Comparison of ENCODE assay signal across 33 cellular contexts in genomic region chr16:1540556-1540855, GRCh38. TPM values are rescaled to one million over a fixed set of nuclear protein-coding genes. Genes with fewer than 3 reads are reported as not detected.
DNase-seq lines count a peak whose midpoint lies in the region; ATAC-seq and TF ChIP-seq lines count a peak whose summit lies in the region.
"Had no signal": no experiment of that assay in that cellular context is flagged by ENCODE, and none has a peak within 500 bp of the region (broad histone marks: within the 10 kb centered on the region; RNA-seq: fewer than 3 reads in every experiment).

No MANE protein-coding gene starts in this region.

- no peak for TF ChIP-seq CTCF in CD8-positive, alpha-beta T cell (IDR thresholded peaks at IDR 0.05)
- no peak for TF ChIP-seq CTCF in activated CD8-positive, alpha-beta T cell treated with anti-CD3 and anti-CD28 coated beads for 36 hours (IDR thresholded peaks at IDR 0.05)

- H3K27ac ChIP-seq in CD8-positive, alpha-beta T cell (ENCODE audit: low read depth, low read length) = no peak overlapping the region
- H3K27ac ChIP-seq in naive thymus-derived CD4-positive, alpha-beta T cell (ENCODE audit: low read depth, low read length) = no peak overlapping the region
- H3K27ac ChIP-seq: cardiac muscle cell, colonic mucosa, GM23248, neural progenitor cell, thoracic aorta had no signal

- no peak for DNase-seq in activated naive CD4-positive, alpha-beta T cell treated with anti-CD3 and anti-CD28 coated beads, Interleukin-2, amount 50 U/mL, for 72 hours (ENCODE audit: low spot score in 2 of 2)
- no peak for DNase-seq in activated naive CD4-positive, alpha-beta T cell treated with anti-CD3 and anti-CD28 coated beads, Interleukin-2, amount 50 U/mL, for 16 hours
- DNase-seq in CD8-positive, alpha-beta T cell = no peak
- no peak for DNase-seq in activated CD8-positive, alpha-beta T cell treated with anti-CD3 and anti-CD28 coated beads for 36 hours
- no peak for DNase-seq in naive thymus-derived CD4-positive, alpha-beta T cell
- DNase-seq in UCSD-AML1 (lab: John Stamatoyannopoulos, UW; ENCODE audit: unreplicated experiment) (no peak), medulla oblongata (ENCODE audit: extremely low spot score) (no peak)
- DNase-seq: activated CD4-positive, alpha-beta T cell treated with anti-CD3 and anti-CD28 coated beads, Interleukin-2, amount 50 U/mL, for 4 hours; activated naive CD4-positive, alpha-beta T cell treated with anti-CD3 and anti-CD28 coated beads for 36 hours; activated T-cell treated with anti-CD3 and anti-CD28 coated beads for 4 hours; C1 segment of cervical spinal cord; Calu3; colonic mucosa; DND-41; effector CD4-positive, alpha-beta T cell; GF-D8; GM23248; immature natural killer cell; Karpas-422; mesenchymal stem cell; NCI-H1417; NCI-H2107; NCI-H446 treated with DMSO at 0.1 percent for 48 hours; NCI-H774; stimulated activated naive CD4-positive, alpha-beta T cell treated with Interleukin-2 at 50 U/mL for 16 hours; T1000 had no signal

- POLR2A ChIA-PET in CD8-positive, alpha-beta T cell (lab: Charles Lee) = no interaction called here
- POLR2A ChIA-PET in activated CD8-positive, alpha-beta T cell treated with anti-CD3 and anti-CD28 coated beads for 36 hours (lab: Charles Lee) = interaction anchor here (1.2 kb wide), 1 partner anchor 15 kb away, joined by 3 read pairs; no protein-coding TSS in a partner anchor
- POLR2A ChIA-PET in naive thymus-derived CD4-positive, alpha-beta T cell (lab: Charles Lee) = no interaction called here

- peaks cover 45% of the 10 kb centered on the region for H3K36me3 ChIP-seq in CD8-positive, alpha-beta T cell (ENCODE audit: insufficient read depth, low read length)
- peaks cover 0 to 84% (median 17%) of the 10 kb centered on the region in 3 experiments for H3K36me3 ChIP-seq in naive thymus-derived CD4-positive, alpha-beta T cell (ENCODE audit: control insufficient read depth in 2 of 3, insufficient read depth in 3 of 3, low read length in 3 of 3)
- H3K36me3 ChIP-seq: cardiac muscle cell, colonic mucosa, neural progenitor cell had no signal

- intact Hi-C loops in CD8-positive, alpha-beta T cell (cut with DNase I, micrococcal nuclease) = no loop called here
- intact Hi-C loops in activated CD8-positive, alpha-beta T cell treated with anti-CD3 and anti-CD28 coated beads for 36 hours (cut with micrococcal nuclease) = loop anchor here (5.0 kb wide), 1 partner anchor 118 kb away; the partner anchor contains the start of gene UQCC4
- intact Hi-C loops in naive thymus-derived CD4-positive, alpha-beta T cell (cut with micrococcal nuclease) = no loop called here

- H3K27me3 ChIP-seq in CD8-positive, alpha-beta T cell (ENCODE audit: insufficient read depth, low read length) = no peaks in the 10 kb centered on the region
- no peaks in the 10 kb centered on the region for H3K27me3 ChIP-seq in naive thymus-derived CD4-positive, alpha-beta T cell (ENCODE audit: control insufficient read depth in 2 of 2, insufficient read depth in 2 of 2, low read length in 2 of 2)
- H3K27me3 ChIP-seq: ascending aorta, cardiac muscle cell, colonic mucosa, neural progenitor cell had no signal

- no peak overlapping the region for H3K4me3 ChIP-seq in CD8-positive, alpha-beta T cell (ENCODE audit: low read depth, low read length)
- H3K4me3 ChIP-seq in naive thymus-derived CD4-positive, alpha-beta T cell (ENCODE audit: low read length) = no peak overlapping the region
- H3K4me3 ChIP-seq: ascending aorta, cardiac muscle cell, colonic mucosa, GM23248, neural progenitor cell, smooth muscle cell, thoracic aorta had no signal

- H3K9me3 ChIP-seq in CD8-positive, alpha-beta T cell (ENCODE audit: low read length) = no peaks in the 10 kb centered on the region
- no peaks in the 10 kb centered on the region for H3K9me3 ChIP-seq in naive thymus-derived CD4-positive, alpha-beta T cell (ENCODE audit: control insufficient read depth in 2 of 3, low read length in 3 of 3)
- H3K9me3 ChIP-seq: ascending aorta, colonic mucosa, thoracic aorta had no signal

- H3K27me3 Mint-ChIP-seq in CD8-positive, alpha-beta T cell (ENCODE audit: low read depth) = no peaks in the 10 kb centered on the region
- H3K27me3 Mint-ChIP-seq in activated CD8-positive, alpha-beta T cell treated with anti-CD3 and anti-CD28 coated beads for 36 hours = no peaks in the 10 kb centered on the region
- no peaks in the 10 kb centered on the region for H3K27me3 Mint-ChIP-seq in naive thymus-derived CD4-positive, alpha-beta T cell

- peaks cover 93% of the 10 kb centered on the region for H3K4me1 ChIP-seq in CD8-positive, alpha-beta T cell (ENCODE audit: insufficient read depth, low read length)
- H3K4me1 ChIP-seq in naive thymus-derived CD4-positive, alpha-beta T cell (ENCODE audit: control insufficient read depth in 2 of 2, insufficient read depth in 2 of 2, low read length in 2 of 2) = peaks cover 35 to 71% of the 10 kb centered on the region in 2 donors
- H3K4me1 ChIP-seq: neural progenitor cell had no signal

- peaks cover 25 to 26% of the 10 kb centered on the region in 2 donors for H3K36me3 Mint-ChIP-seq in activated naive CD4-positive, alpha-beta T cell treated with anti-CD3 and anti-CD28 coated beads, Interleukin-2, amount 50 U/mL, for 72 hours
- H3K36me3 Mint-ChIP-seq in CD8-positive, alpha-beta T cell = peaks cover 77% of the 10 kb centered on the region
- peaks cover 54% of the 10 kb centered on the region for H3K36me3 Mint-ChIP-seq in activated CD8-positive, alpha-beta T cell treated with anti-CD3 and anti-CD28 coated beads for 36 hours (ENCODE audit: low read depth)
- H3K36me3 Mint-ChIP-seq in naive thymus-derived CD4-positive, alpha-beta T cell = peaks cover 4 to 29% (median 24%) of the 10 kb centered on the region in 5 donors
- H3K36me3 Mint-ChIP-seq: immature natural killer cell had no signal

- no peak for ATAC-seq in activated naive CD4-positive, alpha-beta T cell treated with anti-CD3 and anti-CD28 coated beads, Interleukin-2, amount 50 U/mL, for 72 hours
- no peak for ATAC-seq in CD8-positive, alpha-beta T cell
- ATAC-seq in activated CD8-positive, alpha-beta T cell treated with anti-CD3 and anti-CD28 coated beads for 36 hours = no peak
- ATAC-seq in naive thymus-derived CD4-positive, alpha-beta T cell = no peak
- ATAC-seq in GM21529 (IDR thresholded peaks at IDR 0.05; ENCODE audit: unreplicated experiment) = no peak

- no peak overlapping the region for H3K4me3 Mint-ChIP-seq in CD8-positive, alpha-beta T cell
- no peak overlapping the region for H3K4me3 Mint-ChIP-seq in activated CD8-positive, alpha-beta T cell treated with anti-CD3 and anti-CD28 coated beads for 36 hours
- peak overlapping the region in 8 of 10 donors; percentile 5 to 100 (median 57) for H3K4me3 Mint-ChIP-seq in naive thymus-derived CD4-positive, alpha-beta T cell
- H3K4me3 Mint-ChIP-seq: activated naive CD4-positive, alpha-beta T cell treated with anti-CD3 and anti-CD28 coated beads for 36 hours; immature natural killer cell; neural progenitor cell had no signal

- H3K9me3 Mint-ChIP-seq in activated naive CD4-positive, alpha-beta T cell treated with anti-CD3 and anti-CD28 coated beads, Interleukin-2, amount 50 U/mL, for 72 hours = no peaks in the 10 kb centered on the region
- H3K9me3 Mint-ChIP-seq in CD8-positive, alpha-beta T cell = no peaks in the 10 kb centered on the region
- H3K9me3 Mint-ChIP-seq in activated CD8-positive, alpha-beta T cell treated with anti-CD3 and anti-CD28 coated beads for 36 hours = no peaks in the 10 kb centered on the region
- H3K9me3 Mint-ChIP-seq in naive thymus-derived CD4-positive, alpha-beta T cell = no peaks in the 10 kb centered on the region
- H3K9me3 Mint-ChIP-seq: activated naive CD4-positive, alpha-beta T cell treated with anti-CD3 and anti-CD28 coated beads for 36 hours; immature natural killer cell; neural progenitor cell had no signal

- CTCF ChIA-PET in CD8-positive, alpha-beta T cell (lab: Charles Lee) = no interaction called here
- CTCF ChIA-PET in activated CD8-positive, alpha-beta T cell treated with anti-CD3 and anti-CD28 coated beads for 36 hours (lab: Charles Lee) = no interaction called here
- CTCF ChIA-PET in naive thymus-derived CD4-positive, alpha-beta T cell (lab: Charles Lee) = no interaction called here

- peaks cover 74% of the 10 kb centered on the region for H3K4me1 Mint-ChIP-seq in CD8-positive, alpha-beta T cell (ENCODE audit: low read depth)
- H3K4me1 Mint-ChIP-seq in activated CD8-positive, alpha-beta T cell treated with anti-CD3 and anti-CD28 coated beads for 36 hours (ENCODE audit: low read depth) = peaks cover 65% of the 10 kb centered on the region
- peaks cover 58 to 85% (median 60%) of the 10 kb centered on the region in 7 donors for H3K4me1 Mint-ChIP-seq in naive thymus-derived CD4-positive, alpha-beta T cell

- peak overlapping the region; percentile 65 to 93 for H3K27ac Mint-ChIP-seq in activated naive CD4-positive, alpha-beta T cell treated with anti-CD3 and anti-CD28 coated beads, Interleukin-2, amount 50 U/mL, for 72 hours
- peak overlapping the region; percentile 64 for H3K27ac Mint-ChIP-seq in CD8-positive, alpha-beta T cell
- peak overlapping the region; percentile 71 for H3K27ac Mint-ChIP-seq in activated CD8-positive, alpha-beta T cell treated with anti-CD3 and anti-CD28 coated beads for 36 hours
- H3K27ac Mint-ChIP-seq in naive thymus-derived CD4-positive, alpha-beta T cell = peak overlapping the region in 6 of 9 donors; percentile 13 to 86 (median 58)

RNA-seq across cellular contexts. Expression of gene TMEM204, which starts 7.0 kb away (rescaled TPM):
- total RNA-seq in activated naive CD4-positive, alpha-beta T cell treated with anti-CD3 and anti-CD28 coated beads, Interleukin-2, amount 50 U/mL, for 72 hours = 10 to 100 TPM; 10.3 to 17.6 TPM
- total RNA-seq in CD8-positive, alpha-beta T cell = 1 to 10 TPM; 6.8 to 7.3 TPM
- 10 to 100 TPM; 12.9 to 14.3 TPM for total RNA-seq in activated CD8-positive, alpha-beta T cell treated with anti-CD3 and anti-CD28 coated beads for 36 hours
- 100 to 1,000 TPM in 2 of 5 experiments, 10 to 100 TPM in 3; 26.3 to 162 (median 47.5) TPM for total RNA-seq in naive thymus-derived CD4-positive, alpha-beta T cell
- polyA plus RNA-seq in naive thymus-derived CD4-positive, alpha-beta T cell = 100 to 1,000 TPM; 152 to 186 TPM
- total RNA-seq: Calu3 had no signal

RNA-seq across cellular contexts. Expression of gene TELO2, which starts 47.3 kb away (rescaled TPM):
- total RNA-seq in activated naive CD4-positive, alpha-beta T cell treated with anti-CD3 and anti-CD28 coated beads, Interleukin-2, amount 50 U/mL, for 72 hours = 10 to 100 TPM; 53.4 to 94.9 TPM
- total RNA-seq in CD8-positive, alpha-beta T cell = 10 to 100 TPM; 23.0 to 23.6 TPM
- total RNA-seq in activated CD8-positive, alpha-beta T cell treated with anti-CD3 and anti-CD28 coated beads for 36 hours = 10 to 100 TPM; 59.1 to 62.1 TPM
- total RNA-seq in naive thymus-derived CD4-positive, alpha-beta T cell = 10 to 100 TPM; 46.9 to 58.9 (median 50.3) TPM
- 10 to 100 TPM; 10.5 to 18.7 TPM for polyA plus RNA-seq in naive thymus-derived CD4-positive, alpha-beta T cell

RNA-seq across cellular contexts. Expression of gene PTX4, which starts 51.8 kb away (rescaled TPM):
- total RNA-seq in activated naive CD4-positive, alpha-beta T cell treated with anti-CD3 and anti-CD28 coated beads, Interleukin-2, amount 50 U/mL, for 72 hours = not detected
- not detected for total RNA-seq in CD8-positive, alpha-beta T cell
- total RNA-seq in activated CD8-positive, alpha-beta T cell treated with anti-CD3 and anti-CD28 coated beads for 36 hours = not detected
- total RNA-seq in naive thymus-derived CD4-positive, alpha-beta T cell = under 1 TPM in 2 of 5 experiments, not detected in 3; 0.24 to 0.64 TPM
- not detected for polyA plus RNA-seq in naive thymus-derived CD4-positive, alpha-beta T cell
- total RNA-seq: activated naive CD4-positive, alpha-beta T cell treated with anti-CD3 and anti-CD28 coated beads for 36 hours; ascending aorta; Calu3; colonic mucosa; GM23248; smooth muscle cell; urinary bladder had no signal
- polyA plus RNA-seq: cardiac muscle cell, GM23248, immature natural killer cell, smooth muscle cell had no signal

Comparison
In these comparisons a context has a peak if more than half of its experiments do, and no peak if none do; other contexts are left out.
1. H3K4me3 Mint-ChIP-seq: peak in naive thymus-derived CD4-positive, alpha-beta T cell (8 of 10); none in CD8-positive, alpha-beta T cell (single experiment) and activated CD8-positive, alpha-beta T cell treated with anti-CD3 and anti-CD28 coated beads for 36 hours (single experiment).
2. Peak in every context shown above with its lines, with median percentiles within 50 percentile points of each other: H3K27ac Mint-ChIP-seq.